In the genomic region with DNA sequence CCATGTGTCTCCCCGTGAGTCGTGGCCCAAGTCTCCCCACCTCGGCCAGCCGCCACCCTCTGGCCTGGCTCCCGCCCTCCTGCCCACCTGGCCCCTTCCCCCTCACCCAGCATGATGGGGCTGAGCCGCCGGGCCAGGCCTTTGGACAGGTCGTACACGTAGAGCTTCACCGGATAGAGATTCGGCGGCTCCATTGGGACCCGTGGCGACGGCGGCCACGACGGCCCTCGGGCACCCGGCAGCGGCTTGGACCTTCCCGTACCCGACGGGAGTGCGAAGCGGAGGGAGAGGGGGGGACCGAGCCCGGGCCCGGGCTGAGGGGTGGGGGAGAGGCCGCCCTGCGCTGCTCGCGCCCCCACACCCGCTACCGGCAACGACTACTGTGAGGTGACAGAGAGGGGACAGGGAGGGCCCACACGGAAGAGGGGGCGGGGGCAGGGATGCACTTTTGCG, we compare ENCODE assay signal across 8 cellular contexts. TPM values are rescaled to one million over a fixed set of nuclear protein-coding genes. Genes with fewer than 3 reads are reported as not detected.
A peak's percentile ranks its signal among the peaks of the same experiment; 100 is the strongest.
DNase-seq lines count a peak whose midpoint lies in the region; ATAC-seq lines count a peak whose summit lies in the region.

TSS of gene DESI1 (minus strand) at position 398 of the 453 bp plus-strand sequence. CDS start at position 194, 204 bp downstream.

- DNase-seq in Caki2 (ENCODE audit: low read depth) (no peak), HT1080 (ENCODE audit: low read depth) (peak; percentile 21), right cardiac atrium (no peak), sciatic nerve (ENCODE audit: low spot score) (no peak), NCI-H1417 treated with DMSO at 0.1 percent for 48 hours (lab: John Stamatoyannopoulos, UW) (no peak)
- no peak for DNase-seq in activated CD8-positive, alpha-beta memory T cell treated with anti-CD3 and anti-CD28 coated beads, Interleukin-2, amount 50 U/mL, for 48 hours

- WGBS in right cardiac atrium: under 1% methylated on average over 39 of the region's 39 CpGs

- in situ Hi-C loops in Caki2 (cut with HindIII; ENCODE audit: low pct_unique_long_range_greater_than_20kb, low sequenced_read_pairs): no loop called here

- peaks cover 15% of the 10 kb centered on the region for H3K36me3 Mint-ChIP-seq in activated naive CD8-positive, alpha-beta T cell

- H3K9me3 ChIP-seq in right cardiac atrium (ENCODE audit: control insufficient read depth, low read length): no peaks in the 10 kb centered on the region

- intact Hi-C loops in right cardiac atrium (cut with DNase I): no loop called here
- intact Hi-C loops in sciatic nerve (cut with DNase I): no loop called here

- peaks cover 3% of the 10 kb centered on the region for H3K4me1 ChIP-seq in right cardiac atrium (ENCODE audit: control insufficient read depth, insufficient read depth, low read length)

- H3K27me3 Mint-ChIP-seq in activated naive CD8-positive, alpha-beta T cell: no peaks in the 10 kb centered on the region

- H3K4me3 Mint-ChIP-seq in activated naive CD8-positive, alpha-beta T cell: peak within 1 kb of the TSS; percentile 97

- H3K27ac Mint-ChIP-seq in activated naive CD8-positive, alpha-beta T cell: peak within 1 kb of the TSS; percentile 98

- H3K27me3 ChIP-seq in right cardiac atrium (ENCODE audit: control insufficient read depth, insufficient read depth): no peaks in the 10 kb centered on the region

- ATAC-seq in GM19463 (IDR thresholded peaks at IDR 0.05; ENCODE audit: unreplicated experiment) (peak; percentile 12), right cardiac atrium (peak; percentile 50 to 53), sciatic nerve (no peak)

- peak within 1 kb of the TSS; percentile 72 for H3K4me3 ChIP-seq in right cardiac atrium (ENCODE audit: low read length)

- peak within 1 kb of the TSS; percentile 93 for H3K27ac ChIP-seq in right cardiac atrium (ENCODE audit: low read length)

- peaks cover 39% of the 10 kb centered on the region for H3K4me1 Mint-ChIP-seq in activated naive CD8-positive, alpha-beta T cell (ENCODE audit: low read depth)

- H3K9me3 Mint-ChIP-seq in activated naive CD8-positive, alpha-beta T cell (ENCODE audit: low read depth): no peaks in the 10 kb centered on the region

RNA-seq across cellular contexts. Expression of gene DESI1, which starts in this region (rescaled TPM):
- total RNA-seq in Caki2 (2014; rRNA removed; shearing (Covaris generic); ENCODE audit: low replicate concordance): 40.2 and 58.5 TPM in 2 replicates
- total RNA-seq in HT1080 (2014; rRNA removed; shearing (Covaris generic)): 71.2 and 102 TPM in 2 replicates
- polyA plus RNA-seq in HT1080 (2015; cell fraction: cytosol; rRNA removed): 30.9 and 32.6 TPM in 2 replicates
- polyA plus RNA-seq in HT1080 (2015; cell fraction: nucleus; rRNA removed): 37.8 and 38.0 TPM in 2 replicates
- total RNA-seq in right cardiac atrium: 10 to 100 TPM; 56.5 to 90.7 (median 74.8) TPM
- 86.4 TPM for polyA plus RNA-seq in right cardiac atrium
- 28.8 TPM for total RNA-seq in sciatic nerve
